Comparison of ENCODE assay signal across 20 cellular contexts in the genomic region with DNA sequence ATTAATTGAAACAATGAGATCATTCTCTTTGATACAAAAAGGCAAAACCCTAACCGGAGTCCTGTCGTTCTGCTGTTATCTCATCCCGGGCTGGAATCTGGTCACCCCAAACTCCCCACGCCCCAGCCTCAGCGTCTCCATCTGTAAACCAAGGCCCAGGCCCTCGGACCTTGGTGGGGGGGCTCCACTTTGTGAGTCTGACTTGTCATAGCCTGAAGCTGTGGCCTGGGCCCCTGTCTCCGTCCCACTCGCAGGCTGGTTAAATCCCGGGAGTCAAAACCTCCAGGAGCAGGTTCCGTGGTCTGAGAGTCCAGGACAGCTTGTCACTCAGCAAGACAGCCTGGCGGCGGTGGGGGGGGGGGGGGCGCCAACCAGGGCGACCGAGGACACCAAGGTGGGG. TPM values are rescaled to one million over a fixed set of nuclear protein-coding genes. Genes with fewer than 3 reads are reported as not detected.
A peak's percentile ranks its signal among the peaks of the same experiment; 100 is the strongest.
DNase-seq lines count a peak whose midpoint lies in the region; ATAC-seq and TF ChIP-seq lines count a peak whose summit lies in the region.
"Had no signal": no experiment of that assay in that cellular context is flagged by ENCODE, and none has a peak within 500 bp of the region (broad histone marks: within the 10 kb centered on the region; RNA-seq: fewer than 3 reads in every experiment).

No MANE protein-coding gene starts in this region.

- no peak overlapping the region for H2BK15ac ChIP-seq in mesendoderm (replicated peaks; ENCODE audit: low read depth)

- peaks cover 23 to 98% (median 92%) of the 10 kb centered on the region in 10 experiments for H3K4me1 ChIP-seq in BLaER1 treated with 17β-estradiol and CSF1 and Interleukin-3, amounts not matched to agents 10 nM and 100 nM
- H3K4me1 ChIP-seq in RWPE2 (ENCODE audit: insufficient read depth, poor library complexity, severe bottlenecking) (peaks cover 13% of the 10 kb centered on the region), mesendoderm (ENCODE audit: control insufficient read depth, low read depth, low read length) (peaks cover 10% of the 10 kb centered on the region)

- H3K4me2 ChIP-seq in BLaER1 treated with 17β-estradiol and CSF1 and Interleukin-3, amounts not matched to agents 10 nM and 100 nM = peak overlapping the region in 7 of 11 experiments; percentile 31 to 89 (median 74); a peak in 8 of 22 replicates
- H3K4me2 ChIP-seq in mesendoderm (ENCODE audit: low read length) = no peak overlapping the region

- H2AK5ac ChIP-seq in mesendoderm (ENCODE audit: low read length) = no peak overlapping the region

- H3K9me3 ChIP-seq in BLaER1 treated with 17β-estradiol and CSF1 and Interleukin-3, amounts not matched to agents 10 nM and 100 nM (replicated peaks in 1 of 11) = peaks cover 21 to 36% (median 24%) of the 10 kb centered on the region in 11 experiments
- peaks cover 27% of the 10 kb centered on the region for H3K9me3 ChIP-seq in RWPE2 (ENCODE audit: severe bottlenecking)
- H3K9me3 ChIP-seq: BE2C had no signal

- no peak overlapping the region for H2BK5ac ChIP-seq in mesendoderm (ENCODE audit: low read length)

- no peak overlapping the region for H3K56ac ChIP-seq in mesendoderm (ENCODE audit: low read length)

- H3K9me3 Mint-ChIP-seq in activated T-cell treated with anti-CD3 and anti-CD28 coated beads, Interleukin-2, amount 50 U/mL, for 24 hours = peaks cover 22% of the 10 kb centered on the region

- no peak overlapping the region for H2BK120ac ChIP-seq in mesendoderm (ENCODE audit: low read depth, low read length)

- H4K8ac ChIP-seq in mesendoderm (ENCODE audit: low read depth, low read length) = no peak overlapping the region

- H3K27me3 Mint-ChIP-seq in activated T-cell treated with anti-CD3 and anti-CD28 coated beads, Interleukin-2, amount 50 U/mL, for 24 hours = no peaks in the 10 kb centered on the region
- H3K27me3 Mint-ChIP-seq: CD4-positive, alpha-beta memory T cell had no signal

- no CpG with 5 or more reads among the region's 15 CpGs for WGBS in mesendoderm (ENCODE audit: extremely low coverage, insufficient coverage, low lambda C conversion rate)

- H3K18ac ChIP-seq in mesendoderm (ENCODE audit: low read length) = no peak overlapping the region

- CTCF ChIA-PET in HEK293T (lab: Yijun Ruan, JAX) = no interaction called here

- H3K9ac ChIP-seq in BLaER1 treated with 17β-estradiol and CSF1 and Interleukin-3, amounts not matched to agents 10 nM and 100 nM = peak overlapping the region in 2 of 11 experiments; percentile 13 to 17; a peak in 2 of 22 replicates
- no peak overlapping the region for H3K9ac ChIP-seq in mesendoderm (ENCODE audit: low read length)

- no peaks in the 10 kb centered on the region for H3K79me2 ChIP-seq in mesendoderm (ENCODE audit: control insufficient read depth, insufficient read depth, low read length)

- no peak overlapping the region for H4K5ac ChIP-seq in mesendoderm (ENCODE audit: low read length)

- peak overlapping the region in 6 of 11 experiments; percentile 27 to 97 (median 86); a peak in 8 of 22 replicates for H3K27ac ChIP-seq in BLaER1 treated with 17β-estradiol and CSF1 and Interleukin-3, amounts not matched to agents 10 nM and 100 nM
- no peak overlapping the region for H3K27ac ChIP-seq in RWPE2 (ENCODE audit: poor library complexity, severe bottlenecking)
- no peak overlapping the region for H3K27ac ChIP-seq in mesendoderm (ENCODE audit: low read depth, low read length)
- no peak overlapping the region for H3K27ac ChIP-seq in brain microvascular endothelial cell
- H3K27ac ChIP-seq: 22Rv1, HL-60 had no signal

- H3K27me3 ChIP-seq in BLaER1 treated with 17β-estradiol and CSF1 and Interleukin-3, amounts not matched to agents 10 nM and 100 nM = peaks cover 0 to 30% (median 0%) of the 10 kb centered on the region in 11 experiments; a peak in 7 of 22 replicates
- H3K27me3 ChIP-seq in RWPE2 (ENCODE audit: insufficient read depth, poor library complexity, severe bottlenecking) = no peaks in the 10 kb centered on the region
- H3K27me3 ChIP-seq in mesendoderm (ENCODE audit: insufficient read depth, low read length, poor library complexity) = no peaks in the 10 kb centered on the region
- H3K27me3 ChIP-seq in brain microvascular endothelial cell (replicated peaks) = no peaks in the 10 kb centered on the region
- H3K27me3 ChIP-seq: BE2C had no signal

- TF ChIP-seq CTCF in RWPE2 (IDR thresholded peaks at IDR 0.05; ENCODE audit: poor library complexity, severe bottlenecking) (no peak), brain microvascular endothelial cell (IDR thresholded peaks at IDR 0.05; ENCODE audit: low read depth, low read length, missing control alignments) (no peak)

- H3K4me3 Mint-ChIP-seq in activated T-cell treated with anti-CD3 and anti-CD28 coated beads, Interleukin-2, amount 50 U/mL, for 24 hours = no peak overlapping the region
- H3K4me3 Mint-ChIP-seq: CD14-positive monocyte; CD4-positive, alpha-beta memory T cell; GM23338 had no signal

- POLR2A ChIA-PET in HEK293T (lab: Yijun Ruan, JAX) = no interaction called here

- no peaks in the 10 kb centered on the region for H3K79me1 ChIP-seq in mesendoderm (ENCODE audit: low read length)

- H3K4me3 ChIP-seq in BLaER1 treated with 17β-estradiol and CSF1 and Interleukin-3, amounts not matched to agents 10 nM and 100 nM = no peak overlapping the region
- no peak overlapping the region for H3K4me3 ChIP-seq in RWPE2 (ENCODE audit: severe bottlenecking)
- H3K4me3 ChIP-seq in mesendoderm (ENCODE audit: low read length) = no peak overlapping the region
- no peak overlapping the region for H3K4me3 ChIP-seq in brain microvascular endothelial cell (ENCODE audit: low read depth, low read length)
- H3K4me3 ChIP-seq: GM23338 had no signal

- peaks cover 12% of the 10 kb centered on the region for H3K4me1 Mint-ChIP-seq in activated T-cell treated with anti-CD3 and anti-CD28 coated beads, Interleukin-2, amount 50 U/mL, for 24 hours (ENCODE audit: low read depth)

- peak overlapping the region; percentile 18 for H3K27ac Mint-ChIP-seq in activated T-cell treated with anti-CD3 and anti-CD28 coated beads, Interleukin-2, amount 50 U/mL, for 24 hours
- H3K27ac Mint-ChIP-seq: CD14-positive monocyte, GM23338 had no signal

- in situ Hi-C loops in brain microvascular endothelial cell (cut with HindIII; ENCODE audit: low pct_ligation_motif_present, low sequenced_read_pairs) = no loop called here

- DNase-seq in activated T-cell treated with anti-CD3 and anti-CD28 coated beads, Interleukin-2, amount 50 U/mL, for 24 hours = no peak
- no peak for DNase-seq in activated T-cell treated with anti-CD3 and anti-CD28 coated beads, Interleukin-2, amount 50 U/mL, for 1 hour
- peak; percentile 64 for DNase-seq in RWPE2 (ENCODE audit: low spot score)
- DNase-seq in mesendoderm = no peak
- DNase-seq in brain microvascular endothelial cell = no peak
- DNase-seq in HEK293T (ENCODE audit: extremely low spot score) = no peak
- DNase-seq: BE2C, DMS153, DMS79, GDM1, H7, KG1 had no signal

- no peaks in the 10 kb centered on the region for H3K36me3 Mint-ChIP-seq in activated T-cell treated with anti-CD3 and anti-CD28 coated beads, Interleukin-2, amount 50 U/mL, for 24 hours (ENCODE audit: low read depth)

- peaks cover 0 to 12% (median 0%) of the 10 kb centered on the region in 11 experiments; a peak in 6 of 22 replicates for H3K36me3 ChIP-seq in BLaER1 treated with 17β-estradiol and CSF1 and Interleukin-3, amounts not matched to agents 10 nM and 100 nM
- H3K36me3 ChIP-seq in RWPE2 (ENCODE audit: low read depth) (no peaks in the 10 kb centered on the region), mesendoderm (ENCODE audit: control insufficient read depth, insufficient read depth, low read length) (no peaks in the 10 kb centered on the region), brain microvascular endothelial cell (replicated peaks) (no peaks in the 10 kb centered on the region)
- H3K36me3 ChIP-seq: BE2C had no signal

- peak overlapping the region; percentile 61 for H3K4ac ChIP-seq in mesendoderm (ENCODE audit: low read depth, low read length)

- H4K20me1 ChIP-seq in BLaER1 treated with 17β-estradiol and CSF1 and Interleukin-3, amounts not matched to agents 10 nM and 100 nM = peaks cover 0 to 13% (median 0%) of the 10 kb centered on the region in 11 experiments; a peak in 2 of 22 replicates

- ATAC-seq in RWPE2 (ENCODE audit: low read depth) = no peak
- no peak for ATAC-seq in HG03521 (IDR thresholded peaks at IDR 0.05; ENCODE audit: unreplicated experiment)
- ATAC-seq: GM23338, HCT116 had no signal

- H3K23ac ChIP-seq in mesendoderm (ENCODE audit: low read length) = no peak overlapping the region

TF ChIP-seq in HEK293T, 16 proteins besides CTCF, POLR2A, EP300 and RAD21:
- TF ChIP-seq HDGF (IDR thresholded peaks at IDR 0.05; ENCODE audit: borderline replicate concordance) (no peak), CTBP1 (IDR thresholded peaks at IDR 0.05; ENCODE audit: borderline replicate concordance) (no peak), FOXM1 (IDR thresholded peaks at IDR 0.05; ENCODE audit: borderline replicate concordance) (no peak), NFRKB (IDR thresholded peaks at IDR 0.05) (no peak), FOXK2 (IDR thresholded peaks at IDR 0.05) (no peak), L3MBTL2 (conservative IDR thresholded peaks at IDR 0.05) (no peak), ELF4 (IDR thresholded peaks at IDR 0.05) (no peak), ZNF384 (IDR thresholded peaks at IDR 0.05) (no peak), ARNT (IDR thresholded peaks at IDR 0.05) (no peak), SP1 (IDR thresholded peaks at IDR 0.05) (no peak), TARDBP (IDR thresholded peaks at IDR 0.05) (no peak), LEF1 (IDR thresholded peaks at IDR 0.05; ENCODE audit: borderline replicate concordance) (no peak), PKNOX1 (IDR thresholded peaks at IDR 0.05) (no peak), BHLHE40 (IDR thresholded peaks at IDR 0.05; ENCODE audit: borderline replicate concordance) (no peak)
TF ChIP-seq in HEK293T: peak in this region for 0.

RNA-seq across cellular contexts. Expression of gene SLC7A5, which starts 50.0 kb away (rescaled TPM):
- polyA plus RNA-seq in mesendoderm (2013, experiment 1 of 2) = 742 TPM
- 732 TPM for polyA plus RNA-seq in mesendoderm (2013, experiment 2 of 2)

RNA-seq across cellular contexts. Expression of gene KLHDC4, which starts 53.5 kb away (rescaled TPM):
- polyA plus RNA-seq in mesendoderm (2013, experiment 1 of 2) = 25.9 TPM
- polyA plus RNA-seq in mesendoderm (2013, experiment 2 of 2) = 24.8 TPM

Comparison
In these comparisons a context has a peak if more than half of its experiments do, and no peak if none do; other contexts are left out.
1. H3K27ac ChIP-seq: peak in BLaER1 treated with 17β-estradiol and CSF1 and Interleukin-3, amounts not matched to agents 10 nM and 100 nM (6 of 11); none in RWPE2 (single experiment), mesendoderm (single experiment) and brain microvascular endothelial cell (single experiment).